ENCODE assay signal across 12 cellular contexts in the genomic region with DNA sequence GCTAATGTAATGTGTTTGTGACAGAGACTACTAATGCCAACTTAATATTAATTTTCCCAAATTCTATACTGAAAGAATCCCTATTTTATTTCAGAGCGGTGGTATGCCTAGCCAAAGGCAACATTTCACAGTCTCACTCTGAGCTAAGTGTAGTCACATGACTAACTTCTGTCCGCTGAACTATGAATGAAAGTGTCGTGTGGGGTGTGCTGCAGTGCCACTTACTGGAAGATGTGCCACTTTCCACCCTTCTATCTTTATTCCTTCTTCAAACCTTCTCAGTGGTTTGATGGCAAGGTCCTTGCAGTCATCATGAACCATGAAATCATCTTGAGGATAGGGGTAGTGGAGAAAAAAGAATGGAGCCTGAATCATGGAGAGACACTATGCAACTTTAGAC. TPM values are rescaled to one million over a fixed set of nuclear protein-coding genes. Genes with fewer than 3 reads are reported as not detected.
DNase-seq lines count a peak whose midpoint lies in the region; ATAC-seq and TF ChIP-seq lines count a peak whose summit lies in the region.
"Had no signal": no experiment of that assay in that cellular context is flagged by ENCODE, and none has a peak within 500 bp of the region (broad histone marks: within the 10 kb centered on the region; RNA-seq: fewer than 3 reads in every experiment).

No MANE protein-coding gene starts in this region.

- ATAC-seq in GM18502 (IDR thresholded peaks at IDR 0.05; ENCODE audit: poor library complexity, unreplicated experiment) (peak; percentile 98), GM21529 (IDR thresholded peaks at IDR 0.05; ENCODE audit: unreplicated experiment) (peak; percentile 85), HG03565 (IDR thresholded peaks at IDR 0.05; ENCODE audit: unreplicated experiment) (peak; percentile 81)
- ATAC-seq in effector memory CD8-positive, alpha-beta T cell (replicated peaks): no peak
- ATAC-seq: activated CD8-positive, alpha-beta memory T cell treated with anti-CD3 and anti-CD28 coated beads, Interleukin-2, amount 10 ng/mL, durations not matched to agents 7 days and 5 days had no signal

- H3K27me3 Mint-ChIP-seq in activated CD4-positive, alpha-beta memory T cell treated with anti-CD3 and anti-CD28 coated beads, Interleukin-2, amount 10 ng/mL, durations not matched to agents 7 days and 5 days: no peaks in the 10 kb centered on the region
- H3K27me3 Mint-ChIP-seq in effector memory CD8-positive, alpha-beta T cell: no peaks in the 10 kb centered on the region
- peaks cover 0 to 2% (median 0%) of the 10 kb centered on the region in 3 donors for H3K27me3 Mint-ChIP-seq in immature natural killer cell (ENCODE audit: low read depth in 3 of 3)
- H3K27me3 Mint-ChIP-seq: activated CD8-positive, alpha-beta memory T cell treated with anti-CD3 and anti-CD28 coated beads, Interleukin-2, amount 10 ng/mL, durations not matched to agents 7 days and 5 days had no signal

- H3K36me3 Mint-ChIP-seq in activated CD4-positive, alpha-beta memory T cell treated with anti-CD3 and anti-CD28 coated beads, Interleukin-2, amount 10 ng/mL, durations not matched to agents 7 days and 5 days (ENCODE audit: low read depth): peaks cover 5% of the 10 kb centered on the region
- no peaks in the 10 kb centered on the region for H3K36me3 Mint-ChIP-seq in effector memory CD8-positive, alpha-beta T cell (ENCODE audit: insufficient read depth)
- peaks cover 11 to 18% (median 13%) of the 10 kb centered on the region in 3 donors for H3K36me3 Mint-ChIP-seq in immature natural killer cell

- H3K9me3 Mint-ChIP-seq in activated CD4-positive, alpha-beta memory T cell treated with anti-CD3 and anti-CD28 coated beads, Interleukin-2, amount 10 ng/mL, durations not matched to agents 7 days and 5 days: peaks cover 12% of the 10 kb centered on the region
- H3K9me3 Mint-ChIP-seq in effector memory CD8-positive, alpha-beta T cell: peaks cover 3 to 14% of the 10 kb centered on the region in 2 donors
- peaks cover 13 to 15% (median 14%) of the 10 kb centered on the region in 6 donors for H3K9me3 Mint-ChIP-seq in immature natural killer cell

- H3K9me3 ChIP-seq in WERI-Rb-1 (ENCODE audit: severe bottlenecking): peaks cover 4% of the 10 kb centered on the region
- H3K9me3 ChIP-seq: SJSA1 had no signal

- peak; percentile 43 for DNase-seq in WERI-Rb-1
- DNase-seq in activated CD4-positive, alpha-beta memory T cell treated with anti-CD3 and anti-CD28 coated beads, Interleukin-2, amount 10 ng/mL, durations not matched to agents 7 days and 5 days: no peak
- no peak for DNase-seq in NCI-H187 treated with DMSO at 0.1 percent for 48 hours (lab: John Stamatoyannopoulos, UW)
- no peak for DNase-seq in effector memory CD8-positive, alpha-beta T cell
- DNase-seq in immature natural killer cell: no peak
- DNase-seq: activated CD8-positive, alpha-beta memory T cell treated with anti-CD3 and anti-CD28 coated beads, Interleukin-2, amount 10 ng/mL, durations not matched to agents 7 days and 5 days had no signal

- H3K27me3 ChIP-seq in WERI-Rb-1 (ENCODE audit: insufficient read depth, low read depth, severe bottlenecking): no peaks in the 10 kb centered on the region
- H3K27me3 ChIP-seq: breast epithelium, SJSA1 had no signal

- H3K4me3 ChIP-seq in WERI-Rb-1 (ENCODE audit: low read depth, low read length): no peak overlapping the region
- H3K4me3 ChIP-seq: breast epithelium, SJSA1 had no signal

- H3K27ac ChIP-seq in WERI-Rb-1: no peak overlapping the region
- H3K27ac ChIP-seq: breast epithelium, KMS-11, SJSA1 had no signal

- H3K27ac Mint-ChIP-seq in activated CD4-positive, alpha-beta memory T cell treated with anti-CD3 and anti-CD28 coated beads, Interleukin-2, amount 10 ng/mL, durations not matched to agents 7 days and 5 days: no peak overlapping the region
- no peak overlapping the region for H3K27ac Mint-ChIP-seq in effector memory CD8-positive, alpha-beta T cell
- no peak overlapping the region for H3K27ac Mint-ChIP-seq in immature natural killer cell
- H3K27ac Mint-ChIP-seq: activated CD8-positive, alpha-beta memory T cell treated with anti-CD3 and anti-CD28 coated beads, Interleukin-2, amount 10 ng/mL, durations not matched to agents 7 days and 5 days had no signal

- H3K4me3 Mint-ChIP-seq in activated CD4-positive, alpha-beta memory T cell treated with anti-CD3 and anti-CD28 coated beads, Interleukin-2, amount 10 ng/mL, durations not matched to agents 7 days and 5 days: no peak overlapping the region
- no peak overlapping the region for H3K4me3 Mint-ChIP-seq in effector memory CD8-positive, alpha-beta T cell
- H3K4me3 Mint-ChIP-seq in immature natural killer cell: no peak overlapping the region
- H3K4me3 Mint-ChIP-seq: activated CD8-positive, alpha-beta memory T cell treated with anti-CD3 and anti-CD28 coated beads, Interleukin-2, amount 10 ng/mL, durations not matched to agents 7 days and 5 days had no signal

- CTCF ChIA-PET in activated CD4-positive, alpha-beta memory T cell treated with anti-CD3 and anti-CD28 coated beads, Interleukin-2, amount 10 ng/mL, durations not matched to agents 7 days and 5 days (lab: Charles Lee): interaction anchor here (1.4 kb wide), 1 partner anchor 12 kb away, joined by 3 read pairs; no protein-coding TSS in a partner anchor

- no peaks in the 10 kb centered on the region for H3K4me1 Mint-ChIP-seq in activated CD4-positive, alpha-beta memory T cell treated with anti-CD3 and anti-CD28 coated beads, Interleukin-2, amount 10 ng/mL, durations not matched to agents 7 days and 5 days
- H3K4me1 Mint-ChIP-seq in effector memory CD8-positive, alpha-beta T cell (ENCODE audit: low read depth in 2 of 2): no peaks in the 10 kb centered on the region
- H3K4me1 Mint-ChIP-seq in immature natural killer cell: no peaks in the 10 kb centered on the region
- H3K4me1 Mint-ChIP-seq: activated CD8-positive, alpha-beta memory T cell treated with anti-CD3 and anti-CD28 coated beads, Interleukin-2, amount 10 ng/mL, durations not matched to agents 7 days and 5 days had no signal

- peak; percentile 61 for TF ChIP-seq CTCF in WERI-Rb-1 (IDR thresholded peaks at IDR 0.05; ENCODE audit: low read depth, low read length)

- POLR2A ChIA-PET in activated CD4-positive, alpha-beta memory T cell treated with anti-CD3 and anti-CD28 coated beads, Interleukin-2, amount 10 ng/mL, durations not matched to agents 7 days and 5 days (lab: Charles Lee): no interaction called here

- no peaks in the 10 kb centered on the region for H3K36me3 ChIP-seq in WERI-Rb-1
- H3K36me3 ChIP-seq: breast epithelium, SJSA1 had no signal

RNA-seq across cellular contexts. Expression of a gene that starts 47.3 kb away (rescaled TPM):
- total RNA-seq in activated CD4-positive, alpha-beta memory T cell treated with anti-CD3 and anti-CD28 coated beads, Interleukin-2, amount 10 ng/mL, durations not matched to agents 7 days and 5 days: 10 to 100 TPM; 18.0 to 18.4 TPM
- polyA plus RNA-seq in immature natural killer cell: 10 to 100 TPM in 2 of 3 donors, 1 to 10 TPM in 1; 5.1 to 48.6 (median 32.2) TPM

RNA-seq across cellular contexts. Expression of a gene that starts 47.6 kb away (rescaled TPM):
- 1 to 10 TPM; 8.0 to 8.5 TPM for total RNA-seq in activated CD4-positive, alpha-beta memory T cell treated with anti-CD3 and anti-CD28 coated beads, Interleukin-2, amount 10 ng/mL, durations not matched to agents 7 days and 5 days
- polyA plus RNA-seq in immature natural killer cell: 10 to 100 TPM; 14.8 to 15.5 (median 14.8) TPM
